ENCODE assay signal across 8 cellular contexts in the genomic region with DNA sequence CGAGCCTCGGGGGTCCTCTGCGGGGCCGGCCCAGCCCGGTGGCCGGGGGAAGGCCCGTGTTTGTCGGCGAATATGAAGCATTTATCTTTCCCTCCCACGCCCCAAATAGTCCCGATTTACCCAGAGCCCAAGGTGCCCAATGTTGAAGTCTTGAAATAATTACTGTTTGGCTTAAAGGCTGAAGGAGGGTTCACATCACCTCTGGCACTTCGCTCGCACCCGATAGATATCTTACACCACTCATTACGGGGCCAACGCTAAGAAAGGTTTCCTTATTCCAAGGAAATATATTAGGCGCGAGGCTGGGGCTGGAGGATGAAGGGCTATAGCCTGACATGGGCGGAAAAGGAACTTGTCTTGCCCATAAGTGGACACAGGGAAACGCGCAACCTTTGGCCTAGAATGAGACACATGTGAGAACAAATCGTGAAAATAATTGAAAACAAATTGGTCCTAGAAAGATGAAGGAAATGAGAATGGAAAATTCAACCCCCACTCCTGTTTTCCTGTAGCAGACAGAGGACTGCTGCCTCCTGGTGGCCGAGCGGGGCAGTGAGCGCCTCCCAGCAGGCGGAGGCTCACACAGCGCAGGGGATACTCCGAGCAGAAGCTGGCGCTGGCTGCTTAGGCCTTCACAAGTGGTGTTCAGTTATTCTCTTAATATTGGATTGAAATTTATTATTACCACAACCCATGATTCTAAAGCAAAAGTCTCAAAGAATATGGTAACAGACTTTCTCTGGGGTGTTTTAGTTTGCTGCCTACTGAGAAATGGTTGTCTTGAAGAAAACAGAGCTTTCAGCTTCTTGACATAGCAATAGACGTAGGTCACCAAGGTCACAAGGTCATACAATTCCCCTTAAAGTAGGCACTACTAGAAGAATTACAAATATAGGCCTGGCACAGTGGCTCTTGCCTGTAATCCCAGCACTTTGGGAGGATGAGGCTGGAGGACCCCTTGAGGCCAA. TPM values are rescaled to one million over a fixed set of nuclear protein-coding genes. Genes with fewer than 3 reads are reported as not detected.
DNase-seq lines count a peak whose midpoint lies in the region; ATAC-seq and TF ChIP-seq lines count a peak whose summit lies in the region.

No MANE protein-coding gene starts in this region.

- peaks cover 9% of the 10 kb centered on the region for H3K4me1 Mint-ChIP-seq in activated CD4-positive, alpha-beta memory T cell treated with anti-CD3 and anti-CD28 coated beads, Interleukin-2, amount 10 ng/mL, durations not matched to agents 7 days and 5 days

- H3K9me3 Mint-ChIP-seq in activated CD4-positive, alpha-beta memory T cell treated with anti-CD3 and anti-CD28 coated beads, Interleukin-2, amount 10 ng/mL, durations not matched to agents 7 days and 5 days = no peaks in the 10 kb centered on the region

- H3K36me3 Mint-ChIP-seq in activated CD4-positive, alpha-beta memory T cell treated with anti-CD3 and anti-CD28 coated beads, Interleukin-2, amount 10 ng/mL, durations not matched to agents 7 days and 5 days (ENCODE audit: low read depth) = no peaks in the 10 kb centered on the region

- H3K9ac ChIP-seq in duodenal mucosa (ENCODE audit: low read depth in 1 of 2, low read length in 2 of 2) = peak overlapping the region; percentile 23 to 50

- peak; percentile 75 for ATAC-seq in HG03095 (IDR thresholded peaks at IDR 0.05; ENCODE audit: unreplicated experiment)
- peak; percentile 93 to 96 (median 96) for ATAC-seq in right lobe of liver
- ATAC-seq in HG03432 (IDR thresholded peaks at IDR 0.05; ENCODE audit: unreplicated experiment) = no peak

- H3K36me3 ChIP-seq in duodenal mucosa (ENCODE audit: control insufficient read depth in 1 of 2, insufficient read depth in 2 of 2, low read length in 2 of 2) = no peaks in the 10 kb centered on the region
- H3K36me3 ChIP-seq in right lobe of liver = no peaks in the 10 kb centered on the region

- CTCF ChIA-PET in activated CD4-positive, alpha-beta memory T cell treated with anti-CD3 and anti-CD28 coated beads, Interleukin-2, amount 10 ng/mL, durations not matched to agents 7 days and 5 days (lab: Charles Lee) = interaction anchor here (0.6 to 3.3 kb wide), 28 partner anchors 9 to 262 kb away, joined by 3 to 40 read pairs (median 4); a partner anchor contains a TSS

- H3K27me3 ChIP-seq in duodenal mucosa (ENCODE audit: control insufficient read depth in 1 of 2, insufficient read depth in 2 of 2, low read length in 2 of 2) = peaks cover 0 to 4% of the 10 kb centered on the region in 2 donors
- H3K27me3 ChIP-seq in right lobe of liver = no peaks in the 10 kb centered on the region

- TF ChIP-seq CTCF in right lobe of liver (IDR thresholded peaks at IDR 0.05) = peak; percentile 97 to 99 (median 99)

- intact Hi-C loops in right lobe of liver (cut with DNase I) = no loop called here

- no peaks in the 10 kb centered on the region for H3K9me3 ChIP-seq in duodenal mucosa (ENCODE audit: control insufficient read depth in 1 of 2, low read length in 2 of 2)
- no peaks in the 10 kb centered on the region for H3K9me3 ChIP-seq in right lobe of liver

- TF ChIP-seq POLR2A in right lobe of liver (IDR thresholded peaks at IDR 0.05) = no peak

- peak; percentile 72 for DNase-seq in GM04504 (ENCODE audit: low read depth)
- peak; percentile 14 to 67 for DNase-seq in NCI-H524 (lab: John Stamatoyannopoulos, UW)
- DNase-seq in activated CD4-positive, alpha-beta memory T cell treated with anti-CD3 and anti-CD28 coated beads, Interleukin-2, amount 10 ng/mL, durations not matched to agents 7 days and 5 days = peak; percentile 79
- peak; percentile 85 to 88 (median 88) for DNase-seq in right lobe of liver
- DNase-seq in stimulated activated CD4-positive, alpha-beta T cell treated with anti-CD3 and anti-CD28 coated beads, Interleukin-2, amount 100 ng/mL, for 48 hours = peak; percentile 84 to 85

- WGBS in right lobe of liver (ENCODE audit: insufficient coverage, low coverage, low lambda C conversion rate, missing lambda C conversion rate) = 2% methylated on average over 30 of the region's 30 CpGs

- POLR2A ChIA-PET in activated CD4-positive, alpha-beta memory T cell treated with anti-CD3 and anti-CD28 coated beads, Interleukin-2, amount 10 ng/mL, durations not matched to agents 7 days and 5 days (lab: Charles Lee) = interaction anchor here (0.7 to 1.4 kb wide), 4 partner anchors 36 to 91 kb away, joined by 3 to 5 read pairs (median 3); a partner anchor contains a TSS

- H3K27ac Mint-ChIP-seq in activated CD4-positive, alpha-beta memory T cell treated with anti-CD3 and anti-CD28 coated beads, Interleukin-2, amount 10 ng/mL, durations not matched to agents 7 days and 5 days = no peak overlapping the region

- H3K4me3 Mint-ChIP-seq in activated CD4-positive, alpha-beta memory T cell treated with anti-CD3 and anti-CD28 coated beads, Interleukin-2, amount 10 ng/mL, durations not matched to agents 7 days and 5 days = peak overlapping the region; percentile 62

- peaks cover 19% of the 10 kb centered on the region for H3K27me3 Mint-ChIP-seq in activated CD4-positive, alpha-beta memory T cell treated with anti-CD3 and anti-CD28 coated beads, Interleukin-2, amount 10 ng/mL, durations not matched to agents 7 days and 5 days

- peak overlapping the region; percentile 66 to 87 for H3K4me3 ChIP-seq in duodenal mucosa (ENCODE audit: low read depth in 1 of 2, low read length in 2 of 2)
- peak overlapping the region; percentile 56 to 70 (median 67) for H3K4me3 ChIP-seq in right lobe of liver

- H3K27ac ChIP-seq in duodenal mucosa (ENCODE audit: low read depth, low read length) (peak overlapping the region; percentile 32), right lobe of liver (peak overlapping the region; percentile 12 to 72 (median 50))

- peaks cover 0 to 5% of the 10 kb centered on the region in 2 donors for H3K4me1 ChIP-seq in duodenal mucosa (ENCODE audit: control insufficient read depth in 1 of 2, insufficient read depth in 2 of 2, low read length in 2 of 2)
- H3K4me1 ChIP-seq in right lobe of liver = no peaks in the 10 kb centered on the region

RNA-seq across cellular contexts. Expression of a gene that starts 7.9 kb away (rescaled TPM):
- total RNA-seq in activated CD4-positive, alpha-beta memory T cell treated with anti-CD3 and anti-CD28 coated beads, Interleukin-2, amount 10 ng/mL, durations not matched to agents 7 days and 5 days = not detected
- total RNA-seq in right lobe of liver = 10 to 100 TPM in 2 of 6 experiments, 1 to 10 TPM in 4; 1.5 to 22.3 (median 7.6) TPM

RNA-seq across cellular contexts. Expression of a gene that starts 11.0 kb away (rescaled TPM):
- total RNA-seq in activated CD4-positive, alpha-beta memory T cell treated with anti-CD3 and anti-CD28 coated beads, Interleukin-2, amount 10 ng/mL, durations not matched to agents 7 days and 5 days = not detected
- 1 to 10 TPM in 3 of 6 experiments, under 1 TPM in 3; 0.77 to 6.5 (median 1.1) TPM for total RNA-seq in right lobe of liver

RNA-seq across cellular contexts. Expression of a gene that starts 39.6 kb away (rescaled TPM):
- total RNA-seq in activated CD4-positive, alpha-beta memory T cell treated with anti-CD3 and anti-CD28 coated beads, Interleukin-2, amount 10 ng/mL, durations not matched to agents 7 days and 5 days = not detected
- total RNA-seq in right lobe of liver = not detected

RNA-seq across cellular contexts. Expression of a gene that starts 50.1 kb away (rescaled TPM):
- total RNA-seq in activated CD4-positive, alpha-beta memory T cell treated with anti-CD3 and anti-CD28 coated beads, Interleukin-2, amount 10 ng/mL, durations not matched to agents 7 days and 5 days = 10 to 100 TPM; 51.5 to 54.0 TPM
- total RNA-seq in right lobe of liver = 10 to 100 TPM in 5 of 6 experiments, 1 to 10 TPM in 1; 9.7 to 21.5 (median 14.7) TPM

RNA-seq across cellular contexts. Expression of a gene that starts 55.6 kb away (rescaled TPM):
- total RNA-seq in activated CD4-positive, alpha-beta memory T cell treated with anti-CD3 and anti-CD28 coated beads, Interleukin-2, amount 10 ng/mL, durations not matched to agents 7 days and 5 days = 10 to 100 TPM; 95.2 to 95.6 TPM
- total RNA-seq in right lobe of liver = 100 to 1,000 TPM in 4 of 6 experiments, 10 to 100 TPM in 2; 58.2 to 157 (median 117) TPM
